In the genomic region with DNA sequence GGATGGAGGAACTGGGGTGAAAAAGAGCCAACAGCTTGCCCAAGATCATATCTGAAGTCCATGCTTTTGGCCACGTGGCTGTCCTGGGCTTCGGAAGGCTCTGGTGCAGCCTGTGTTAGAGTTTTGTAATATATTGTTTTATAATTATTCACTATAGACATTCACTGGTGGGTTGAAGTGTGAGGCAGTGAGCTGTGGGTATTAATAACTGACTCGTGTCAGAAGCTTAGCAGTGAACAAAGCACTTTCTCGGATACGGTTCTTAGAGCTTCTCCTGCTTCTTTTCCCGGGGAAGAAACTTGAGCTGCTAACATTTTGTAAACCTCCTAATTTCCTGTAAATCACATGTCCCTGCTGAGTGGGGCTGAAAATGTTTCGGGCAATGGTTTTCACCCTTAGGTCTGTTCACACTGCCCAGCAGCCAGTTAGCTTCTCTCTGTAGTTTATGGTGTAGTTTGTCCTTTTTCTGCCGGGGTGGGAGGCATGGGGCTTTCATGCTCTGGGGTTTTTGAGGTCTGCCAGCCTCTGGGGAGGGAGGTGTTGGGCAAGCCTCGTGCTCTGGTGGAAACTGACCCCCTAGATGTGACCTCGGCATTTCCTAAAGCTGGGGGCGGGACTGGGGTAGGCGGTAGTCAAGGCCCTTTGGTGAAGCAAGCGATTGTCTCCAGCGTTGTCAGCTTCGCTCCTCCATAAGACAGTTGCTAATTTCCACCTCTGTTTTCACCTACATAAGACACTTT, we compare ENCODE assay signal across 9 cellular contexts. TPM values are rescaled to one million over a fixed set of nuclear protein-coding genes. Genes with fewer than 3 reads are reported as not detected.
DNase-seq lines count a peak whose midpoint lies in the region; FAIRE-seq and TF ChIP-seq lines count a peak whose summit lies in the region.
"Had no signal": no experiment of that assay in that cellular context is flagged by ENCODE, and none has a peak within 500 bp of the region (broad histone marks: within the 10 kb centered on the region; RNA-seq: fewer than 3 reads in every experiment).

No MANE protein-coding gene starts in this region.

- H3K36me3 ChIP-seq in HEK293 (ENCODE audit: control insufficient read depth in 2 of 2, insufficient read depth in 1 of 2, low read length in 2 of 2), result peaks cover 0 to under 1% of the 10 kb centered on the region in 2 experiments; a peak in 1 of 3 replicates
- H3K36me3 ChIP-seq in skeletal muscle tissue (ENCODE audit: control insufficient read depth in 3 of 3, insufficient read depth in 3 of 3, low read length in 3 of 3), result peaks cover 0 to 5% (median under 1%) of the 10 kb centered on the region in 3 donors
- no peaks in the 10 kb centered on the region for H3K36me3 ChIP-seq in WERI-Rb-1

- H3K4me3 ChIP-seq in HEK293 (ENCODE audit: low read depth, low read length) (no peak overlapping the region), skeletal muscle tissue (ENCODE audit: low read length in 3 of 3) (peak overlapping the region; percentile 88 to 94 (median 89)), WERI-Rb-1 (ENCODE audit: low read depth, low read length) (no peak overlapping the region)

- H3K4me1 ChIP-seq in HEK293 (ENCODE audit: control insufficient read depth, insufficient read depth, low read length) (no peaks in the 10 kb centered on the region), skeletal muscle tissue (ENCODE audit: control insufficient read depth in 3 of 3, insufficient read depth in 3 of 3, low read length in 3 of 3) (peaks cover 39 to 54% (median 43%) of the 10 kb centered on the region in 3 donors)

- FAIRE-seq in urothelium cell line (lab: Jason Lieb, UNC), result no peak
- FAIRE-seq: G401.6 had no signal

- H3K9me3 ChIP-seq in HEK293 (ENCODE audit: control insufficient read depth, insufficient read depth, low read depth, low read length) (no peaks in the 10 kb centered on the region), skeletal muscle tissue (ENCODE audit: control insufficient read depth in 3 of 3, low read length in 3 of 3) (no peaks in the 10 kb centered on the region), WERI-Rb-1 (ENCODE audit: severe bottlenecking) (no peaks in the 10 kb centered on the region)

- H3K27ac ChIP-seq in HEK293 (ENCODE audit: extremely low read depth, low read depth, low read length), result no peak overlapping the region
- peak overlapping the region; percentile 57 for H3K27ac ChIP-seq in angular gyrus (ENCODE audit: low read depth, low read length)
- H3K27ac ChIP-seq in skeletal muscle tissue (ENCODE audit: low read depth, low read length), result peak overlapping the region; percentile 93
- H3K27ac ChIP-seq in WERI-Rb-1, result no peak overlapping the region

- POLR2A ChIA-PET in HEK293 (lab: Yijun Ruan, JAX), result interaction anchor here (0.8 kb wide), 1 partner anchor 21 kb away, joined by 3 read pairs; the partner anchor contains the start of gene NME9

- CTCF ChIA-PET in HEK293 (lab: Yijun Ruan, JAX), result interaction anchor here (0.6 to 1.7 kb wide), 5 partner anchors 19 to 565 kb away, joined by 3 read pairs; no protein-coding TSS in a partner anchor

- peak overlapping the region; percentile 95 for H3K9ac ChIP-seq in skeletal muscle tissue (ENCODE audit: low read depth in 1 of 3, low read length in 3 of 3)

- DNase-seq in iris pigment epithelial cell (ENCODE audit: low read depth) (peak; percentile 52), NCI-H748 treated with DMSO at 0.1 percent for 48 hours (lab: John Stamatoyannopoulos, UW) (no peak), LoVo (ENCODE audit: low spot score) (no peak), urothelium cell line (ENCODE audit: low spot score) (no peak), WERI-Rb-1 (no peak)

- no peaks in the 10 kb centered on the region for H3K27me3 ChIP-seq in skeletal muscle tissue (ENCODE audit: control insufficient read depth in 3 of 3, insufficient read depth in 3 of 3, low read length in 3 of 3)
- no peaks in the 10 kb centered on the region for H3K27me3 ChIP-seq in WERI-Rb-1 (ENCODE audit: insufficient read depth, low read depth, severe bottlenecking)

- no peak for TF ChIP-seq CTCF in HEK293 (tag by site-specific recombination; IDR thresholded peaks at IDR 0.05)
- TF ChIP-seq CTCF in WERI-Rb-1 (IDR thresholded peaks at IDR 0.05; ENCODE audit: low read depth, low read length), result no peak

TF ChIP-seq in HEK293, 187 proteins besides CTCF, POLR2A, EP300 and RAD21:
- TF ChIP-seq FEZF1 (tag by site-specific recombination; IDR thresholded peaks at IDR 0.05) (peak; percentile 28; the same call in 1 of the 2 replicates), ZNF239 (tag by site-specific recombination; IDR thresholded peaks at IDR 0.05) (no peak)
TF ChIP-seq in HEK293: peak in this region for 1.

RNA-seq across cellular contexts. Expression of gene MRAS, which starts 1.7 kb away (rescaled TPM):
- total RNA-seq in skeletal muscle tissue, result 28.7 TPM

RNA-seq across cellular contexts. Expression of gene NME9, which starts 20.4 kb away (rescaled TPM):
- total RNA-seq in skeletal muscle tissue, result not detected

Comparison
In these comparisons a context has a peak if more than half of its experiments do, and no peak if none do; other contexts are left out.
1. H3K27ac ChIP-seq: peak in angular gyrus (single experiment) and skeletal muscle tissue (single experiment); none in HEK293 (single experiment) and WERI-Rb-1 (single experiment).
2. H3K4me3 ChIP-seq: peak in skeletal muscle tissue (3 of 3); none in HEK293 (single experiment) and WERI-Rb-1 (single experiment).